In genomic region chr16:21260870-21261791, GRCh38 we compare ENCODE assay signal across 1 cellular context.
TF ChIP-seq lines count a peak whose summit lies in the region.

No MANE protein-coding gene starts in this region.

TF ChIP-seq in HepG2, 621 proteins besides CTCF, POLR2A, EP300 and RAD21 (continued from another document and continues in another):
- TF ChIP-seq TRIM22 (IDR thresholded peaks at IDR 0.05) (no peak), RXRA (CRISPR knock-in tag; IDR thresholded peaks at IDR 0.05) (peak; percentile 98), ZMYM3 (CRISPR knock-in tag; IDR thresholded peaks at IDR 0.05) (peak; percentile 97), KDM2A (CRISPR knock-in tag; IDR thresholded peaks at IDR 0.05; ENCODE audit: borderline replicate concordance, low read depth) (peak; percentile 62; the same call in 1 of the 2 replicates), HOMEZ (CRISPR knock-in tag; IDR thresholded peaks at IDR 0.05; ENCODE audit: low read depth) (peak; percentile 97), BHLHE40 (IDR thresholded peaks at IDR 0.05; ENCODE audit: low read length) (peak; percentile 31; the same call in 1 of the 2 replicates), NFATC3 (CRISPR knock-in tag; IDR thresholded peaks at IDR 0.05) (no peak), ZBTB37 (CRISPR knock-in tag; IDR thresholded peaks at IDR 0.05) (no peak), DRAP1 (CRISPR knock-in tag; IDR thresholded peaks at IDR 0.05) (peak; percentile 89), CEBPG (CRISPR knock-in tag; IDR thresholded peaks at IDR 0.05) (peak; percentile 79), GZF1 (CRISPR knock-in tag; IDR thresholded peaks at IDR 0.05) (peak; percentile 78; the same call in 1 of the 2 replicates), ZNF749 (CRISPR knock-in tag; IDR thresholded peaks at IDR 0.05; ENCODE audit: borderline replicate concordance) (peak; percentile 26; the same call in 1 of the 2 replicates), GFI1 (CRISPR knock-in tag; IDR thresholded peaks at IDR 0.05; ENCODE audit: borderline replicate concordance) (peak; percentile 41; the same call in 1 of the 2 replicates), NR2F1 (CRISPR knock-in tag; IDR thresholded peaks at IDR 0.05) (peak; percentile 80 to 89), ZNF382 (CRISPR knock-in tag; IDR thresholded peaks at IDR 0.05; ENCODE audit: borderline replicate concordance) (no peak), TFDP1 (CRISPR knock-in tag; IDR thresholded peaks at IDR 0.05; ENCODE audit: borderline replicate concordance) (peak; percentile 68; the same call in 1 of the 2 replicates), ZSCAN22 (CRISPR knock-in tag; IDR thresholded peaks at IDR 0.05) (no peak), JUN (CRISPR knock-in tag; IDR thresholded peaks at IDR 0.05) (peak; percentile 98), FOSL1 (CRISPR knock-in tag; IDR thresholded peaks at IDR 0.05; ENCODE audit: borderline replicate concordance) (peak; percentile 95; the same call in 1 of the 2 replicates), ZMAT3 (CRISPR knock-in tag; conservative IDR thresholded peaks at IDR 0.05) (peak; percentile 64; the same call in 1 of the 2 replicates), MED13 (CRISPR knock-in tag; IDR thresholded peaks at IDR 0.05) (no peak), KLF11 (CRISPR knock-in tag; IDR thresholded peaks at IDR 0.05) (peak; percentile 35; the same call in 1 of the 2 replicates), ZBTB8A (CRISPR knock-in tag; IDR thresholded peaks at IDR 0.05; ENCODE audit: borderline replicate concordance, low read depth) (no peak), PLSCR1 (CRISPR knock-in tag; IDR thresholded peaks at IDR 0.05; ENCODE audit: borderline replicate concordance) (no peak), GATAD1 (CRISPR knock-in tag; IDR thresholded peaks at IDR 0.05) (peak; percentile 68), THAP7 (CRISPR knock-in tag; IDR thresholded peaks at IDR 0.05) (no peak), ZNF761 (CRISPR knock-in tag; conservative IDR thresholded peaks at IDR 0.05) (no peak; the same call in 1 of the 2 replicates), PAXIP1 (CRISPR knock-in tag; conservative IDR thresholded peaks at IDR 0.05) (peak; percentile 100), AKAP8 (CRISPR knock-in tag; IDR thresholded peaks at IDR 0.05) (0 out of 2 replicates have a peak, but pooled peaks have one; percentile 42), ZNF317 (CRISPR knock-in tag; IDR thresholded peaks at IDR 0.05) (peak; percentile 78), KLF16 (CRISPR knock-in tag; IDR thresholded peaks at IDR 0.05) (peak in 1 of 2 experiments; percentile 76; a peak in 1 of 4 replicates), YEATS4 (CRISPR knock-in tag; IDR thresholded peaks at IDR 0.05; ENCODE audit: borderline replicate concordance) (peak; percentile 84), ZNF441 (CRISPR knock-in tag; IDR thresholded peaks at IDR 0.05; ENCODE audit: borderline replicate concordance) (0 out of 2 replicates have a peak, but pooled peaks have one; percentile 8), POLR2AphosphoS2 (IDR thresholded peaks at IDR 0.05; ENCODE audit: low read depth, low read length) (no peak), ATF7 (IDR thresholded peaks at IDR 0.05) (no peak), ATF7 (CRISPR knock-in tag; IDR thresholded peaks at IDR 0.05) (0 out of 2 replicates have a peak, but pooled peaks have one; percentile 61), ZNF598 (CRISPR knock-in tag; IDR thresholded peaks at IDR 0.05; ENCODE audit: borderline replicate concordance) (peak; percentile 18; the same call in 1 of the 2 replicates), NCOA2 (CRISPR knock-in tag; IDR thresholded peaks at IDR 0.05) (peak; percentile 89), HNRNPK (IDR thresholded peaks at IDR 0.05; ENCODE audit: low read depth, low read length, poor library complexity, severe bottlenecking) (no peak), ZNF205 (CRISPR knock-in tag; IDR thresholded peaks at IDR 0.05) (peak; percentile 76; the same call in 1 of the 2 replicates), REXO4 (CRISPR knock-in tag; IDR thresholded peaks at IDR 0.05; ENCODE audit: borderline replicate concordance) (no peak), STAG1 (CRISPR knock-in tag; IDR thresholded peaks at IDR 0.05) (peak; percentile 18; the same call in 1 of the 2 replicates), POGK (CRISPR knock-in tag; conservative IDR thresholded peaks at IDR 0.05) (peak; percentile 85), MEF2D (CRISPR knock-in tag; IDR thresholded peaks at IDR 0.05) (peak; percentile 94; the same call in 1 of the 2 replicates), RBFOX2 (IDR thresholded peaks at IDR 0.05; ENCODE audit: low read depth, low read length) (peak; percentile 62), ZEB1 (IDR thresholded peaks at IDR 0.05; ENCODE audit: insufficient replicate concordance, low read depth) (peak; percentile 78), ZNF414 (CRISPR knock-in tag; IDR thresholded peaks at IDR 0.05) (peak; percentile 88; the same call in 1 of the 2 replicates), RFXAP (CRISPR knock-in tag; IDR thresholded peaks at IDR 0.05; ENCODE audit: borderline replicate concordance) (peak; percentile 94), ZFYVE20 (CRISPR knock-in tag; IDR thresholded peaks at IDR 0.05; ENCODE audit: borderline replicate concordance, low read depth) (no peak), PHF21A (CRISPR knock-in tag; IDR thresholded peaks at IDR 0.05) (peak; percentile 97), MED1 (CRISPR knock-in tag; IDR thresholded peaks at IDR 0.05) (peak; percentile 95), ATF3 (CRISPR knock-in tag; IDR thresholded peaks at IDR 0.05) (peak; percentile 95), HNF4G (IDR thresholded peaks at IDR 0.05; ENCODE audit: borderline replicate concordance, low read depth, low read length) (peak; percentile 99), HNF4G (CRISPR knock-in tag; IDR thresholded peaks at IDR 0.05; ENCODE audit: borderline replicate concordance, low read depth) (peak; percentile 99), SMAD1 (CRISPR knock-in tag; IDR thresholded peaks at IDR 0.05; ENCODE audit: borderline replicate concordance, low read depth) (peak; percentile 14; the same call in 1 of the 2 replicates), SMAD3 (CRISPR knock-in tag; IDR thresholded peaks at IDR 0.05) (peak; percentile 80; the same call in 1 of the 2 replicates), FOXC1 (CRISPR knock-in tag; IDR thresholded peaks at IDR 0.05; ENCODE audit: borderline replicate concordance) (no peak)
